ENCODE assay signal across 8 cellular contexts in the genomic region with DNA sequence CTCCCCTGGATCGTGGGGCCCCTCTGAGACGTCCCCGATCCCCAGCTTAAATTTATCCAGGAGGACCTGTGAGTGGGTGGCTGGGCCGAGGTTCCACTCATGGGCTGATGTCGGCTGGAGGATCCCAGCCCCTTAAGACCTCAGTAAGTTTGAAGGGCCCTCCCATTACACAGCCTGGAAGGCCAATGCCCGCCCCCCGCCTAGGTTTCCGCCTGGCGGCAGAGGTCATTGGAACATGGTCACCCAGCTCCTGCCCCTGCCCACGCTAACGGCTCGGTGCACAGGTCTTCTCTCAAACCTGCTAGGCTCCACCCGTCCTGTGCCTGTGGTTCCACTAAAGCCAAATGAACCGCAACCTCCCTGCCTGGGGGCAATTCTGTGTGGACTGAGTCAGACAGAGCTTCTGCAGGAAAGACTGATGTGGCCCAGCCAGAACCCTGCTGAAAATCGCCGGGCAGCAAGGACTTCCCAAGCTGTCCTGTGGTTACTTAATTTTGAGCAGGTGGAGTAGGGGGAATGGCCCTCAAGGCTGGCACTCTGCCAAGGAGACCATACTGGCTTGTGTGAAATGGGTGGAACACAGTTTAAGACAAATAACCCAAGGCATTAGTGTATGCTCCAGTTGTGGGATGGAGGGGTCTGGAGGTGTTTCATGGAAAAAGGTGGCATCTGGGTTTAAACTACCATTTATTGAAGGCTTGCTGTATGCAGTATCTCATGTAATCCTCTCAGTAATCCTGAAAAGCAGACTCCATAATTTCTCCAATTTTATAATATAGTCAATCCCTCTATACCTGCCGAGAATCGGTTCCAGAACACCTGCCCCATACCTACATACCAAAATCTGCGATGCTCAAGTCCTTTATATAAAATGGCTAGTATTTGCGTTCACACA. TPM values are rescaled to one million over a fixed set of nuclear protein-coding genes. Genes with fewer than 3 reads are reported as not detected.
DNase-seq lines count a peak whose midpoint lies in the region; ATAC-seq, FAIRE-seq and TF ChIP-seq lines count a peak whose summit lies in the region.

No MANE protein-coding gene starts in this region.

- H3K27me3 ChIP-seq in cardiac muscle cell (peaks cover 19% of the 10 kb centered on the region), psoas muscle (ENCODE audit: insufficient read depth in 3 of 3, low read length in 2 of 3) (no peaks in the 10 kb centered on the region)

- peak; percentile 12 for ATAC-seq in GM18873 (IDR thresholded peaks at IDR 0.05; ENCODE audit: low FRiP score, unreplicated experiment)
- ATAC-seq in HG03571 (IDR thresholded peaks at IDR 0.05; ENCODE audit: unreplicated experiment) = peak; percentile 8
- peak; percentile 38 to 58 (median 51) for ATAC-seq in psoas muscle

- H3K4me1 ChIP-seq in cardiac muscle cell (ENCODE audit: low read depth) = no peaks in the 10 kb centered on the region
- H3K4me1 ChIP-seq in psoas muscle = no peaks in the 10 kb centered on the region

- H3K27ac ChIP-seq in cardiac muscle cell (no peak overlapping the region), psoas muscle (peak overlapping the region; percentile 94)

- H3K36me3 ChIP-seq in cardiac muscle cell (no peaks in the 10 kb centered on the region), psoas muscle (ENCODE audit: insufficient read depth in 1 of 2, low read depth in 1 of 2) (no peaks in the 10 kb centered on the region)

- WGBS in psoas muscle, 3 donors = 33 to 48% (median 34%) methylated on average over 20 of the region's 20 CpGs

- DNase-seq in RPMI7951 (ENCODE audit: low read depth) = peak; percentile 99
- peak; percentile 13 for DNase-seq in activated naive CD4-positive, alpha-beta T cell treated with anti-CD3 and anti-CD28 coated beads, Interleukin-2, amount 50 U/mL, for 16 hours
- peak in 1 of 2 donors; percentile 47 for DNase-seq in cardiac muscle cell (ENCODE audit: low read depth in 1 of 2, low spot score in 1 of 2)
- peak; percentile 37 to 67 for DNase-seq in psoas muscle
- DNase-seq in middle frontal gyrus (ENCODE audit: extremely low spot score, low spot score) = no peak

- intact Hi-C loops in psoas muscle (cut with DNase I) = loop anchor here in 1 of 2 donors (2.0 to 5.0 kb wide), 2 partner anchors 41 to 60 kb away; no protein-coding TSS in a partner anchor

- TF ChIP-seq CTCF in cardiac muscle cell (IDR thresholded peaks at IDR 0.05; ENCODE audit: low read depth, low read length) = no peak
- TF ChIP-seq CTCF in psoas muscle (IDR thresholded peaks at IDR 0.05) = no peak

- H3K4me3 ChIP-seq in cardiac muscle cell (peak overlapping the region; percentile 53), psoas muscle (peak overlapping the region; percentile 91)

- H3K9me3 ChIP-seq in cardiac muscle cell (ENCODE audit: low read depth) = no peaks in the 10 kb centered on the region
- no peaks in the 10 kb centered on the region for H3K9me3 ChIP-seq in psoas muscle

- peak; percentile 54 for FAIRE-seq in A204.1 (lab: Jason Lieb, UNC)

RNA-seq across cellular contexts. Expression of a gene that starts 0.9 kb away (rescaled TPM):
- 2.5 and 4.1 TPM in 2 replicates for total RNA-seq in RPMI7951 (2014; rRNA removed; shearing (Covaris generic))
- total RNA-seq in cardiac muscle cell = 0.95 and 1.8 TPM in 2 replicates
- 0.90 and 0.91 TPM in 2 replicates for polyA plus RNA-seq in cardiac muscle cell
- 10 to 100 TPM; 15.2 to 64.2 (median 19.5) TPM for total RNA-seq in psoas muscle
- polyA plus RNA-seq in psoas muscle = 10 to 100 TPM in 1 of 3 donors, 1 to 10 TPM in 2; 5.2 to 16.2 (median 7.3) TPM
